ENCODE assay signal across 2 cellular contexts in genomic region chr4:138909605-138910004, GRCh38.
TF ChIP-seq lines count a peak whose summit lies in the region.

No MANE protein-coding gene starts in this region.

TF ChIP-seq in GM23338, 12 proteins besides CTCF, POLR2A, EP300 and RAD21 (continued from another document):
- no peak for TF ChIP-seq POLR2AphosphoS5 (IDR thresholded peaks at IDR 0.05; ENCODE audit: low read depth)
- no peak for TF ChIP-seq CREB1 (CRISPR knock-in tag; IDR thresholded peaks at IDR 0.05; ENCODE audit: low read depth)
- TF ChIP-seq ZNF462 (CRISPR knock-in tag; IDR thresholded peaks at IDR 0.05): no peak
- no peak for TF ChIP-seq ZNF114 (CRISPR knock-in tag; IDR thresholded peaks at IDR 0.05)

TF ChIP-seq in K562, 482 proteins besides CTCF, POLR2A, EP300 and RAD21 (continued from another document):
- TF ChIP-seq ZNF175 (CRISPR knock-in tag; IDR thresholded peaks at IDR 0.05; ENCODE audit: low read depth) (no peak), RBM14 (IDR thresholded peaks at IDR 0.05; ENCODE audit: borderline replicate concordance, insufficient read depth, low read depth, low read length) (no peak)
- TF ChIP-seq, protein P1, sequence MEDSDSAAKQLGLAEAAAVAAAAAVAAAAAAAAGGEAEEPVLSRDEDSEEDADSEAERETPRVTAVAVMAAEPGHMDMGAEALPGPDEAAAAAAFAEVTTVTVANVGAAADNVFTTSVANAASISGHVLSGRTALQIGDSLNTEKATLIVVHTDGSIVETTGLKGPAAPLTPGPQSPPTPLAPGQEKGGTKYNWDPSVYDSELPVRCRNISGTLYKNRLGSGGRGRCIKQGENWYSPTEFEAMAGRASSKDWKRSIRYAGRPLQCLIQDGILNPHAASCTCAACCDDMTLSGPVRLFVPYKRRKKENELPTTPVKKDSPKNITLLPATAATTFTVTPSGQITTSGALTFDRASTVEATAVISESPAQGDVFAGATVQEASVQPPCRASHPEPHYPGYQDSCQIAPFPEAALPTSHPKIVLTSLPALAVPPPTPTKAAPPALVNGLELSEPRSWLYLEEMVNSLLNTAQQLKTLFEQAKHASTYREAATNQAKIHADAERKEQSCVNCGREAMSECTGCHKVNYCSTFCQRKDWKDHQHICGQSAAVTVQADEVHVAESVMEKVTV (CRISPR knock-in tag; IDR thresholded peaks at IDR 0.05): no peak
- TF ChIP-seq, protein P2, sequence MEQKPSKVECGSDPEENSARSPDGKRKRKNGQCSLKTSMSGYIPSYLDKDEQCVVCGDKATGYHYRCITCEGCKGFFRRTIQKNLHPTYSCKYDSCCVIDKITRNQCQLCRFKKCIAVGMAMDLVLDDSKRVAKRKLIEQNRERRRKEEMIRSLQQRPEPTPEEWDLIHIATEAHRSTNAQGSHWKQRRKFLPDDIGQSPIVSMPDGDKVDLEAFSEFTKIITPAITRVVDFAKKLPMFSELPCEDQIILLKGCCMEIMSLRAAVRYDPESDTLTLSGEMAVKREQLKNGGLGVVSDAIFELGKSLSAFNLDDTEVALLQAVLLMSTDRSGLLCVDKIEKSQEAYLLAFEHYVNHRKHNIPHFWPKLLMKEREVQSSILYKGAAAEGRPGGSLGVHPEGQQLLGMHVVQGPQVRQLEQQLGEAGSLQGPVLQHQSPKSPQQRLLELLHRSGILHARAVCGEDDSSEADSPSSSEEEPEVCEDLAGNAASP (IDR thresholded peaks at IDR 0.05): no peak
